ENCODE assay signal across 8 cellular contexts in genomic region chr6:87472525-87473418, GRCh38. TPM values are rescaled to one million over a fixed set of nuclear protein-coding genes. Genes with fewer than 3 reads are reported as not detected.
DNase-seq lines count a peak whose midpoint lies in the region; ATAC-seq, FAIRE-seq and TF ChIP-seq lines count a peak whose summit lies in the region.

Gene SLC35A1, plus strand, starts transcription at chr6:87472974. Its CDS starts 30 bp downstream, at chr6:87473004.

- TF ChIP-seq CTCF in BJ (IDR thresholded peaks at IDR 0.05; ENCODE audit: insufficient read depth, low read depth, low read length), result peak; percentile 35
- TF ChIP-seq CTCF in colonic mucosa (IDR thresholded peaks at IDR 0.05), result no peak

- H3K9ac ChIP-seq in colonic mucosa (ENCODE audit: low read depth in 2 of 2, low read length in 2 of 2), result peak within 1 kb of the TSS; percentile 87 to 88

- no peaks in the 10 kb centered on the region; the same call in 1 of the 2 replicates for H3K27me3 ChIP-seq in BJ (ENCODE audit: control insufficient read depth, insufficient read depth, low read length)
- no peaks in the 10 kb centered on the region for H3K27me3 ChIP-seq in colonic mucosa
- H3K27me3 ChIP-seq in layer of hippocampus (ENCODE audit: control insufficient read depth, insufficient read depth, low read length), result no peaks in the 10 kb centered on the region

- peak within 1 kb of the TSS; percentile 82 for H3K4me3 ChIP-seq in BJ (ENCODE audit: low read depth, low read length)
- peak within 1 kb of the TSS; percentile 81 for H3K4me3 ChIP-seq in colonic mucosa

- peaks cover 5% of the 10 kb centered on the region for H3K4me1 ChIP-seq in colonic mucosa

- DNase-seq in BJ (ENCODE audit: low read depth) (peak; percentile 34), GM19239 (ENCODE audit: insufficient read length, low spot score) (peak; percentile 83), NCI-H510A treated with DMSO at 0.1 percent for 48 hours (lab: John Stamatoyannopoulos, UW) (peak; percentile 62), colonic mucosa (peak; percentile 89)
- peak; percentile 83 to 85 for DNase-seq in activated CD4-positive, alpha-beta T cell treated with anti-CD3 and anti-CD28 coated beads for 4 hours
- DNase-seq in stimulated activated CD4-positive, alpha-beta T cell treated with anti-CD3 and anti-CD28 coated beads, Interleukin-1b, Interleukin-23, amount 100 ng/mL, for 24 hours (ENCODE audit: low read depth in 4 of 4, low spot score in 1 of 4), result peak; percentile 66 to 79 (median 72)

- H3K36me3 ChIP-seq in BJ (ENCODE audit: control insufficient read depth, insufficient read depth, low read length) (no peaks in the 10 kb centered on the region), colonic mucosa (no peaks in the 10 kb centered on the region)

- ATAC-seq in HG03442 (IDR thresholded peaks at IDR 0.05; ENCODE audit: unreplicated experiment), result peak; percentile 94

- POLR2A ChIA-PET in BJ (lab: Charles Lee), result no interaction called here

- H3K9me3 ChIP-seq in colonic mucosa, result no peaks in the 10 kb centered on the region

- peak within 1 kb of the TSS; percentile 97 for H3K27ac ChIP-seq in colonic mucosa
- peak within 1 kb of the TSS; percentile 96 for H3K27ac ChIP-seq in layer of hippocampus (ENCODE audit: low read depth, low read length)

- intact Hi-C loops in colonic mucosa (cut with DNase I), result no loop called here

- CTCF ChIA-PET in BJ (lab: Yijun Ruan, JAX), result interaction anchor here (0.8 kb wide), 1 partner anchor 150 kb away, joined by 3 read pairs; the partner anchor contains the start of gene SMIM8

- FAIRE-seq in GM19239 (lab: Jason Lieb, UNC), result peak; percentile 89

RNA-seq across cellular contexts. Expression of gene SLC35A1, which starts in this region (rescaled TPM):
- polyA plus RNA-seq in BJ (2011; rRNA removed), result 10.5 and 21.1 TPM in 2 replicates
- 3.9 and 5.8 TPM in 2 replicates for polyA minus RNA-seq in BJ (2011; rRNA and poly(A)+ RNA removed)
- total RNA-seq in colonic mucosa, result 10 to 100 TPM; 38.0 to 55.3 TPM

Comparison
In these comparisons a context has a peak if more than half of its experiments do, and no peak if none do; other contexts are left out.
1. Peak in every context shown above with its lines: DNase-seq, ATAC-seq, H3K4me3 ChIP-seq and H3K27ac ChIP-seq.
2. DNase-seq: peak in every context shown above with its lines; median percentile 89 in colonic mucosa; 84 in activated CD4-positive, alpha-beta T cell treated with anti-CD3 and anti-CD28 coated beads for 4 hours; 83 in GM19239; 72 in stimulated activated CD4-positive, alpha-beta T cell treated with anti-CD3 and anti-CD28 coated beads, Interleukin-1b, Interleukin-23, amount 100 ng/mL, for 24 hours; 62 in NCI-H510A treated with DMSO at 0.1 percent for 48 hours; 34 in BJ.